ENCODE assay signal across 1 cellular context in the genomic region with DNA sequence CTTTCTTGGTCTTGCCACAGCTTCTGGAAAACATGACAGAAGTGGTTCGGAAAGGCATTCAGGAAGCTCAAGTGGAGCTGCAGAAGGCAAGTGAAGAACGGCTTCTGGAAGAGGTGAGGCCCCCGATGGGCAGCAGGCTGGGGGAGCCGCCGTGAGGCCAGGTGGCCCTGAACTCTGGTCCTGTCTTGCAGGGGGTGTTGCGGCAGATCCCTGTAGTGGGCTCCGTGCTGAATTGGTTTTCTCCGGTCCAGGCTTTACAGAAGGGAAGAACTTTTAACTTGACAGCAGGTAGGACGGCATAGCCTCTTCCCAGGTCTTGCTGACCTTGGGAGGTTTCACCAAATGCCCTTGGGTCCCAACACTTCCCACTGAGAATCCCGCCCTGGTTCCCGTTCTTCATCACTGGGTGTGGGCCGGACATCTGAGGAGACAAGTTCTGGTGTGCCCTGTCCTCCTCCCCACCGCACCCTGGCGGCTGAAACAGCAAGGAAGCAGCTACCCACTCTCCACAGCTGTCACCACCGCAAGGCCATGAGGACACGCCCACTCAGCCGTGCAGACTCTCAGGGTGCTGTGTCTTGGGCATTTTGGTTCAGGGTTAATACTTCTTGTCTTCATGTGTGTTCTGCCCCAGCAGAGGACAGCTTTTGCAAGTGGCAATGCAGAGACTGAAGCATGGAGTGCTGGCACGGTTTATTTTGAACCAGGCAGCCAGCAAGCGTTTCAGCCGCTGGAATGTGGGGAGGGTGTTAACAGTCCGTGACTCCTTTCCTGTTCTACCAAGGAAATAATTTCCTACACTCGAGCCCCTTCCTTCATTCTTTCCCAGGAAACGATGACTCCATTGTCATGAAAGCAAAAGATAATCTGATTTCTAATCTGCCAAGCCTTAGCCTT.
TF ChIP-seq lines count a peak whose summit lies in the region.

No MANE protein-coding gene starts in this region.

TF ChIP-seq in HepG2, 621 proteins besides CTCF, POLR2A, EP300 and RAD21:
- TF ChIP-seq JUNB (CRISPR knock-in tag; IDR thresholded peaks at IDR 0.05; ENCODE audit: borderline replicate concordance) (0 out of 2 replicates have a peak, but pooled peaks have one; percentile 10), HNRNPUL1 (IDR thresholded peaks at IDR 0.05; ENCODE audit: low read depth, low read length) (no peak), HOXD1 (CRISPR knock-in tag; IDR thresholded peaks at IDR 0.05) (0 out of 2 replicates have a peak, but pooled peaks have one; percentile 35), AGO2 (optimal IDR thresholded peaks at IDR 0.05; ENCODE audit: low read depth, low read length) (peak; percentile 39)
TF ChIP-seq in HepG2: peak in this region for 3.
